1 cellular context compared by ENCODE assay signal in genomic region chr4:57061395-57061794, GRCh38.
TF ChIP-seq lines count a peak whose summit lies in the region.

No MANE protein-coding gene starts in this region.

TF ChIP-seq in SK-N-SH, 30 proteins besides CTCF, POLR2A, EP300 and RAD21 (continued from another document):
- TF ChIP-seq YY1 (IDR thresholded peaks at IDR 0.05; ENCODE audit: low read depth) (no peak), RXRA (IDR thresholded peaks at IDR 0.05; ENCODE audit: borderline replicate concordance, low read depth) (no peak), CHD2 (IDR thresholded peaks at IDR 0.05; ENCODE audit: low read length, partially characterized antibody) (no peak), MAX (IDR thresholded peaks at IDR 0.05; ENCODE audit: low read depth) (no peak), FOXJ3 (CRISPR knock-in tag; IDR thresholded peaks at IDR 0.05) (no peak), POLR2AphosphoS5 (IDR thresholded peaks at IDR 0.05; ENCODE audit: low read depth, low read length) (no peak), TCF12 (IDR thresholded peaks at IDR 0.05) (no peak), EZH2phosphoT487 (IDR thresholded peaks at IDR 0.05; ENCODE audit: borderline replicate concordance, low read depth) (no peak), MXI1 (IDR thresholded peaks at IDR 0.05; ENCODE audit: low read depth, low read length) (no peak)
